In the genomic region with DNA sequence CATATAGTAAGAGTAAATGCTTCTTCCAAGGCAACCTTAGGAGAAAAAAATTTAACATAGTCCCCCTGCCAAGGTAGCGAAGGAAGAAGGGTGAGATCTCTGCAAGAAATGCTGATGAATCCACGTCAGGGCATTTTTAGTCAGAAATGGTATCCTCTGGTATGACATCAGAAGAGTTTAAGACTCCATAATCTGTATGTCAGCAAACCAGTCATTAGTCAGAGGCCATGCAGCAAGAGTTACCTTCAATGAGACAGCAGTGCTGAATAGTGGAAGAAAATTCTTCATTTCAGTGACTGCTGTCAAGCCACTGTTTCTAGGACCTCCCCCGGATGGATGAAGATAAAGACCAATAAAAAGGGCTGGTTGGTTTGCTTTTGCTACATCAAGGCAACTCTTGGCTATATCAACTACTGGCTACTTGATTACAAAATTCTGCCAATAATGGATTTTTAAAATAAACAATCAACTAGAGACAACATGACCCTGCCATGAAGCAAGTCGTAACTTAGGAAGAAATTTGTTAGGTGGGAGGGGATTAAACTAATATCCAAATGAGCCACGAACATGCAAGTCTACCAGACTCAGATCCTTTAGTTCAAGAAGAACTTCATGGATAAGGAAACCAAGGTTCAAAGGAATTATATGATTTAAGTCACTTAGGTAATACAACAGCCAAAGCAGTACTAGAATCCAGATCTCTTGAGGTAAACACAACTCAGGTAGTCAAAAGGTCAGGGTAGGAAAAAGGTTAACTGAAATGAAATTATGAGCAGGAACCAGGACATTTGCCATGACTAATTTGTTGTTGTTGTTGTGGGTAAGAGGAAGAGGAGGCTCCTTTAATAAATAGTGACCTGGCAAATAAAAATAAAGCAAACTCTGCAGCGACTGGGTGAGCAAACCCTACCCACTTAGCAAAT, we compare ENCODE assay signal across 2 cellular contexts.
TF ChIP-seq lines count a peak whose summit lies in the region.

No MANE protein-coding gene starts in this region.

TF ChIP-seq in liver, 16 proteins besides CTCF, POLR2A, EP300 and RAD21:
- TF ChIP-seq FOXA1 (IDR thresholded peaks at IDR 0.05) (no peak), JUND (IDR thresholded peaks at IDR 0.05) (peak; percentile 6 to 37), SP1 (IDR thresholded peaks at IDR 0.05) (peak; percentile 59), HNF4A (conservative IDR thresholded peaks at IDR 0.05) (peak; percentile 47 to 53), FOXA2 (IDR thresholded peaks at IDR 0.05) (peak; percentile 57), RXRA (IDR thresholded peaks at IDR 0.05) (peak; percentile 64 to 71), NR2F2 (IDR thresholded peaks at IDR 0.05) (peak; percentile 21), YY1 (IDR thresholded peaks at IDR 0.05) (peak; percentile 42), TAF1 (conservative IDR thresholded peaks at IDR 0.05) (no peak), HNF4G (IDR thresholded peaks at IDR 0.05) (no peak), ATF3 (IDR thresholded peaks at IDR 0.05) (no peak), GABPA (IDR thresholded peaks at IDR 0.05 in 1 of 2, conservative IDR thresholded peaks at IDR 0.05 in 1 of 2) (peak in 1 of 2 donors; percentile 25), EGR1 (IDR thresholded peaks at IDR 0.05; ENCODE audit: low read depth in 2 of 2) (no peak)
- TF ChIP-seq, protein P1, sequence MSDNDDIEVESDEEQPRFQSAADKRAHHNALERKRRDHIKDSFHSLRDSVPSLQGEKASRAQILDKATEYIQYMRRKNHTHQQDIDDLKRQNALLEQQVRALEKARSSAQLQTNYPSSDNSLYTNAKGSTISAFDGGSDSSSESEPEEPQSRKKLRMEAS (IDR thresholded peaks at IDR 0.05): no peak
- TF ChIP-seq, protein P2, sequence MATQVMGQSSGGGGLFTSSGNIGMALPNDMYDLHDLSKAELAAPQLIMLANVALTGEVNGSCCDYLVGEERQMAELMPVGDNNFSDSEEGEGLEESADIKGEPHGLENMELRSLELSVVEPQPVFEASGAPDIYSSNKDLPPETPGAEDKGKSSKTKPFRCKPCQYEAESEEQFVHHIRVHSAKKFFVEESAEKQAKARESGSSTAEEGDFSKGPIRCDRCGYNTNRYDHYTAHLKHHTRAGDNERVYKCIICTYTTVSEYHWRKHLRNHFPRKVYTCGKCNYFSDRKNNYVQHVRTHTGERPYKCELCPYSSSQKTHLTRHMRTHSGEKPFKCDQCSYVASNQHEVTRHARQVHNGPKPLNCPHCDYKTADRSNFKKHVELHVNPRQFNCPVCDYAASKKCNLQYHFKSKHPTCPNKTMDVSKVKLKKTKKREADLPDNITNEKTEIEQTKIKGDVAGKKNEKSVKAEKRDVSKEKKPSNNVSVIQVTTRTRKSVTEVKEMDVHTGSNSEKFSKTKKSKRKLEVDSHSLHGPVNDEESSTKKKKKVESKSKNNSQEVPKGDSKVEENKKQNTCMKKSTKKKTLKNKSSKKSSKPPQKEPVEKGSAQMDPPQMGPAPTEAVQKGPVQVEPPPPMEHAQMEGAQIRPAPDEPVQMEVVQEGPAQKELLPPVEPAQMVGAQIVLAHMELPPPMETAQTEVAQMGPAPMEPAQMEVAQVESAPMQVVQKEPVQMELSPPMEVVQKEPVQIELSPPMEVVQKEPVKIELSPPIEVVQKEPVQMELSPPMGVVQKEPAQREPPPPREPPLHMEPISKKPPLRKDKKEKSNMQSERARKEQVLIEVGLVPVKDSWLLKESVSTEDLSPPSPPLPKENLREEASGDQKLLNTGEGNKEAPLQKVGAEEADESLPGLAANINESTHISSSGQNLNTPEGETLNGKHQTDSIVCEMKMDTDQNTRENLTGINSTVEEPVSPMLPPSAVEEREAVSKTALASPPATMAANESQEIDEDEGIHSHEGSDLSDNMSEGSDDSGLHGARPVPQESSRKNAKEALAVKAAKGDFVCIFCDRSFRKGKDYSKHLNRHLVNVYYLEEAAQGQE (IDR thresholded peaks at IDR 0.05): no peak
- TF ChIP-seq, protein P3, sequence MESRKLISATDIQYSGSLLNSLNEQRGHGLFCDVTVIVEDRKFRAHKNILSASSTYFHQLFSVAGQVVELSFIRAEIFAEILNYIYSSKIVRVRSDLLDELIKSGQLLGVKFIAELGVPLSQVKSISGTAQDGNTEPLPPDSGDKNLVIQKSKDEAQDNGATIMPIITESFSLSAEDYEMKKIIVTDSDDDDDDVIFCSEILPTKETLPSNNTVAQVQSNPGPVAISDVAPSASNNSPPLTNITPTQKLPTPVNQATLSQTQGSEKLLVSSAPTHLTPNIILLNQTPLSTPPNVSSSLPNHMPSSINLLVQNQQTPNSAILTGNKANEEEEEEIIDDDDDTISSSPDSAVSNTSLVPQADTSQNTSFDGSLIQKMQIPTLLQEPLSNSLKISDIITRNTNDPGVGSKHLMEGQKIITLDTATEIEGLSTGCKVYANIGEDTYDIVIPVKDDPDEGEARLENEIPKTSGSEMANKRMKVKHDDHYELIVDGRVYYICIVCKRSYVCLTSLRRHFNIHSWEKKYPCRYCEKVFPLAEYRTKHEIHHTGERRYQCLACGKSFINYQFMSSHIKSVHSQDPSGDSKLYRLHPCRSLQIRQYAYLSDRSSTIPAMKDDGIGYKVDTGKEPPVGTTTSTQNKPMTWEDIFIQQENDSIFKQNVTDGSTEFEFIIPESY (IDR thresholded peaks at IDR 0.05): no peak

TF ChIP-seq in HepG2, 621 proteins besides CTCF, POLR2A, EP300 and RAD21:
- TF ChIP-seq SIN3A (IDR thresholded peaks at IDR 0.05; ENCODE audit: borderline replicate concordance, low read depth, low read length) (no peak), ZNF414 (CRISPR knock-in tag; IDR thresholded peaks at IDR 0.05) (no peak), MED1 (CRISPR knock-in tag; IDR thresholded peaks at IDR 0.05) (no peak), ZNF572 (CRISPR knock-in tag; IDR thresholded peaks at IDR 0.05) (no peak), ZNF615 (CRISPR knock-in tag; IDR thresholded peaks at IDR 0.05; ENCODE audit: borderline replicate concordance) (no peak), CBX5 (CRISPR knock-in tag; IDR thresholded peaks at IDR 0.05; ENCODE audit: borderline replicate concordance) (no peak), ZKSCAN1 (IDR thresholded peaks at IDR 0.05; ENCODE audit: low read length) (no peak)
- TF ChIP-seq, protein P4, sequence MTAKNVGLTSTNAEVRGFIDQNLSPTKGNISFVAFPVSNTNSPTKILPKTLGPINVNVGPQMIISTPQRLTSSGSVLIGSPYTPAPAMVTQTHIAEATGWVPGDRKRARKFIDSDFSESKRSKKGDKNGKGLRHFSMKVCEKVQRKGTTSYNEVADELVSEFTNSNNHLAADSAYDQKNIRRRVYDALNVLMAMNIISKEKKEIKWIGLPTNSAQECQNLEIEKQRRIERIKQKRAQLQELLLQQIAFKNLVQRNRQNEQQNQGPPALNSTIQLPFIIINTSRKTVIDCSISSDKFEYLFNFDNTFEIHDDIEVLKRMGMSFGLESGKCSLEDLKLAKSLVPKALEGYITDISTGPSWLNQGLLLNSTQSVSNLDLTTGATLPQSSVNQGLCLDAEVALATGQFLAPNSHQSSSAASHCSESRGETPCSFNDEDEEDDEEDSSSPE (CRISPR knock-in tag; IDR thresholded peaks at IDR 0.05): no peak
